Comparison of ENCODE assay signal across 1 cellular context in genomic region chr17:1043601-1044251, GRCh38.
A peak's percentile ranks its signal among the peaks of the same experiment; 100 is the strongest.
TF ChIP-seq lines count a peak whose summit lies in the region.

No MANE protein-coding gene starts in this region.

TF ChIP-seq in H1, 55 proteins besides CTCF, POLR2A, EP300 and RAD21:
- TF ChIP-seq CBX5 (IDR thresholded peaks at IDR 0.05; ENCODE audit: low read depth, low read length), result no peak
- TF ChIP-seq MAFK (IDR thresholded peaks at IDR 0.05; ENCODE audit: low read depth, low read length), result no peak
- TF ChIP-seq SIX5 (IDR thresholded peaks at IDR 0.05; ENCODE audit: low read depth, low read length), result no peak
- TF ChIP-seq TAF7 (optimal IDR thresholded peaks at IDR 0.05; ENCODE audit: borderline replicate concordance, low read depth, low read length), result no peak
- TF ChIP-seq EGR1 (IDR thresholded peaks at IDR 0.05; ENCODE audit: borderline replicate concordance, low read depth, low read length), result 0 out of 2 replicates have a peak, but pooled peaks have one; percentile 13
- no peak for TF ChIP-seq GABPA (IDR thresholded peaks at IDR 0.05; ENCODE audit: borderline replicate concordance, insufficient read depth, low read length)
- TF ChIP-seq HDAC2 (IDR thresholded peaks at IDR 0.05; ENCODE audit: borderline replicate concordance in 1 of 2, low read depth in 2 of 2, low read length in 2 of 2), result 0 out of 4 replicates have a peak, but pooled peaks of 1 of the 2 experiments have one; percentile 74
- TF ChIP-seq TCF12 (IDR thresholded peaks at IDR 0.05; ENCODE audit: low read depth, low read length), result no peak
- 0 out of 2 replicates have a peak, but pooled peaks have one; percentile 27 for TF ChIP-seq E2F6 (IDR thresholded peaks at IDR 0.05)
- TF ChIP-seq KDM5A (IDR thresholded peaks at IDR 0.05; ENCODE audit: low read length), result no peak
- TF ChIP-seq JUN (IDR thresholded peaks at IDR 0.05; ENCODE audit: low read depth, low read length), result no peak
- TF ChIP-seq RNF2 (IDR thresholded peaks at IDR 0.05; ENCODE audit: borderline replicate concordance, low read depth, low read length, missing control alignments, poor library complexity, severe bottlenecking), result no peak
- TF ChIP-seq KDM1A (IDR thresholded peaks at IDR 0.05; ENCODE audit: borderline replicate concordance, low read length), result peak; percentile 41; the same call in 1 of the 2 replicates
